In genomic region chr2:218824004-218824403, GRCh38 we compare ENCODE assay signal across 33 cellular contexts. TPM values are rescaled to one million over a fixed set of nuclear protein-coding genes. Genes with fewer than 3 reads are reported as not detected.
"Had no signal": no experiment of that assay in that cellular context is flagged by ENCODE, and none has a peak within 500 bp of the region (broad histone marks: within the 10 kb centered on the region; RNA-seq: fewer than 3 reads in every experiment).

No MANE protein-coding gene starts in this region.

- H3K4me1 Mint-ChIP-seq: activated CD4-positive, alpha-beta T cell treated with anti-CD3 and anti-CD28 coated beads, Interleukin-2, amount 10 ng/mL, durations not matched to agents 24 days and 14 days; activated naive CD4-positive, alpha-beta T cell treated with anti-CD3 and anti-CD28 coated beads, Interleukin-2, amount 50 U/mL, for 24 hours; activated naive CD8-positive, alpha-beta T cell treated with anti-CD3 and anti-CD28 coated beads, Interleukin-2, amount 10 ng/mL, durations not matched to agents 7 days and 5 days had no signal

- ATAC-seq: activated CD8-positive, alpha-beta T cell treated with anti-CD3 and anti-CD28 coated beads for 36 hours; PC-3 had no signal

- H3K9me3 Mint-ChIP-seq: activated CD4-positive, alpha-beta T cell treated with anti-CD3 and anti-CD28 coated beads, Interleukin-2, amount 10 ng/mL, durations not matched to agents 24 days and 14 days; activated CD8-positive, alpha-beta T cell treated with anti-CD3 and anti-CD28 coated beads for 36 hours; activated naive CD4-positive, alpha-beta T cell treated with anti-CD3 and anti-CD28 coated beads, Interleukin-2, amount 50 U/mL, for 24 hours; activated naive CD8-positive, alpha-beta T cell treated with anti-CD3 and anti-CD28 coated beads, Interleukin-2, amount 10 ng/mL, durations not matched to agents 7 days and 5 days; activated T-helper 2 cell treated with anti-CD3 and anti-CD28 coated beads, Interferon-gamma antibody, Interleukin-2, Interleukin-4, amounts not matched to agents 10 μg/mL and 5 μg/mL and 100 μg/mL, durations not matched to agents 14 hours and 24 hours and 36 hours; T-helper 1 cell treated with Interleukin-12 subunit alpha and Interleukin-12 subunit beta and Interleukin-4 antibody, amounts not matched to agents 30 μg/mL and 1 μg/mL, for 36 hours; T-helper 2 cell treated with Interferon-gamma antibody and Interleukin-4, amounts not matched to agents 5 μg/mL and 100 μg/mL, for 36 hours had no signal

- H3K9ac ChIP-seq: KMS-11, SK-N-SH had no signal

- H3K27me3 ChIP-seq: ascending aorta, Peyer's patch, SJSA1 had no signal

- H3K9me2 ChIP-seq: SK-N-SH had no signal

- DNase-seq: activated CD4-positive, alpha-beta T cell treated with anti-CD3 and anti-CD28 coated beads, Interleukin-2, amount 10 ng/mL, durations not matched to agents 24 days and 14 days; activated CD4-positive, alpha-beta T cell treated with anti-CD3 and anti-CD28 coated beads, Interleukin-2, amount 50 U/mL, for 4 hours; activated CD8-positive, alpha-beta T cell treated with anti-CD3 and anti-CD28 coated beads for 36 hours; activated gamma-delta T cell; activated naive CD4-positive, alpha-beta T cell treated with Interleukin-2 at 50 U/mL for 16 hours; activated naive CD8-positive, alpha-beta T cell treated with anti-CD3 and anti-CD28 coated beads, Interleukin-2, amount 10 ng/mL, durations not matched to agents 7 days and 5 days; activated T-cell treated with anti-CD3 and anti-CD28 coated beads, Interleukin-2, amount 50 U/mL, for 1 hour; amygdala; MM.1S; MV-4-11; NCI-H1092; NCI-H146; NCI-H187; NCI-H2029 treated with DMSO at 0.1 percent for 48 hours; NCI-H2107; NCI-H2171; NCI-H446; NCI-H510A treated with DMSO at 0.1 percent for 48 hours; NCI-H526 treated with DMSO at 0.1 percent for 48 hours; NK-92 treated with Interleukin-12 subunit alpha and Interleukin-12 subunit beta, amount 100 ng/mL, for 24 hours; PC-3; RPMI8226; SHP77 treated with DMSO at 0.1 percent for 48 hours; SK-N-SH had no signal

- H3K4me3 Mint-ChIP-seq: activated CD4-positive, alpha-beta T cell treated with anti-CD3 and anti-CD28 coated beads, Interleukin-2, amount 10 ng/mL, durations not matched to agents 24 days and 14 days; activated CD8-positive, alpha-beta T cell treated with anti-CD3 and anti-CD28 coated beads for 36 hours; activated naive CD4-positive, alpha-beta T cell treated with anti-CD3 and anti-CD28 coated beads, Interleukin-2, amount 50 U/mL, for 24 hours; activated naive CD8-positive, alpha-beta T cell treated with anti-CD3 and anti-CD28 coated beads, Interleukin-2, amount 10 ng/mL, durations not matched to agents 7 days and 5 days; T-helper 1 cell treated with Interleukin-12 subunit alpha and Interleukin-12 subunit beta and Interleukin-4 antibody, amounts not matched to agents 30 μg/mL and 1 μg/mL, for 36 hours; T-helper 2 cell treated with Interferon-gamma antibody and Interleukin-4, amounts not matched to agents 5 μg/mL and 100 μg/mL, for 36 hours had no signal

- H3K4me1 ChIP-seq: ascending aorta, Peyer's patch, SJSA1 had no signal

- H3K27ac Mint-ChIP-seq: activated CD4-positive, alpha-beta T cell treated with anti-CD3 and anti-CD28 coated beads, Interleukin-2, amount 10 ng/mL, durations not matched to agents 24 days and 14 days; activated CD8-positive, alpha-beta T cell treated with anti-CD3 and anti-CD28 coated beads for 36 hours; activated naive CD4-positive, alpha-beta T cell treated with anti-CD3 and anti-CD28 coated beads, Interleukin-2, amount 50 U/mL, for 24 hours; activated naive CD8-positive, alpha-beta T cell treated with anti-CD3 and anti-CD28 coated beads, Interleukin-2, amount 10 ng/mL, durations not matched to agents 7 days and 5 days; activated T-helper 2 cell treated with anti-CD3 and anti-CD28 coated beads, Interferon-gamma antibody, Interleukin-2, Interleukin-4, amounts not matched to agents 10 μg/mL and 5 μg/mL and 100 μg/mL, durations not matched to agents 14 hours and 24 hours and 36 hours; T-helper 1 cell treated with Interleukin-12 subunit alpha and Interleukin-12 subunit beta and Interleukin-4 antibody, amounts not matched to agents 30 μg/mL and 1 μg/mL, for 36 hours; T-helper 2 cell treated with Interferon-gamma antibody and Interleukin-4, amounts not matched to agents 5 μg/mL and 100 μg/mL, for 36 hours had no signal

- H3K4me2 ChIP-seq: KMS-11, SK-N-SH had no signal

- H3K36me3 ChIP-seq: Peyer's patch, SJSA1 had no signal

- H3K4me3 ChIP-seq: ascending aorta, Peyer's patch, SJSA1 had no signal

- H3K9me3 ChIP-seq: ascending aorta, Peyer's patch, SJSA1, SK-N-SH had no signal

- H3K27ac ChIP-seq: ascending aorta, KMS-11, Peyer's patch, SJSA1 had no signal

- H3K36me3 Mint-ChIP-seq: activated naive CD4-positive, alpha-beta T cell treated with anti-CD3 and anti-CD28 coated beads, Interleukin-2, amount 50 U/mL, for 24 hours; activated naive CD8-positive, alpha-beta T cell treated with anti-CD3 and anti-CD28 coated beads, Interleukin-2, amount 10 ng/mL, durations not matched to agents 7 days and 5 days had no signal

RNA-seq across cellular contexts. Expression of gene PRKAG3, which starts 7.6 kb away (rescaled TPM):
- total RNA-seq: activated CD4-positive, alpha-beta T cell treated with anti-CD3 and anti-CD28 coated beads, Interleukin-2, amount 10 ng/mL, durations not matched to agents 24 days and 14 days; activated CD8-positive, alpha-beta memory T cell treated with anti-CD3 and anti-CD28 coated beads for 36 hours; activated CD8-positive, alpha-beta T cell treated with anti-CD3 and anti-CD28 coated beads for 36 hours; activated naive CD8-positive, alpha-beta T cell treated with anti-CD3 and anti-CD28 coated beads, Interleukin-2, amount 10 ng/mL, durations not matched to agents 7 days and 5 days; activated T-helper 2 cell treated with anti-CD3 and anti-CD28 coated beads, Interferon-gamma antibody, Interleukin-2, Interleukin-4, amounts not matched to agents 10 μg/mL and 5 μg/mL and 100 μg/mL, durations not matched to agents 14 hours and 24 hours and 36 hours; ascending aorta; PC-3; Peyer's patch; SJSA1 had no signal
- polyA plus RNA-seq: SK-N-SH had no signal

RNA-seq across cellular contexts. Expression of gene WNT6, which starts 35.6 kb away (rescaled TPM):
- total RNA-seq: activated CD4-positive, alpha-beta T cell treated with anti-CD3 and anti-CD28 coated beads, Interleukin-2, amount 10 ng/mL, durations not matched to agents 24 days and 14 days; activated naive CD8-positive, alpha-beta T cell treated with anti-CD3 and anti-CD28 coated beads, Interleukin-2, amount 10 ng/mL, durations not matched to agents 7 days and 5 days; activated T-helper 2 cell treated with anti-CD3 and anti-CD28 coated beads, Interferon-gamma antibody, Interleukin-2, Interleukin-4, amounts not matched to agents 10 μg/mL and 5 μg/mL and 100 μg/mL, durations not matched to agents 14 hours and 24 hours and 36 hours; PC-3; Peyer's patch; SJSA1 had no signal

RNA-seq across cellular contexts. Expression of gene CYP27A1, which starts 42.1 kb away (rescaled TPM):
- total RNA-seq: activated CD8-positive, alpha-beta memory T cell treated with anti-CD3 and anti-CD28 coated beads for 36 hours; activated T-helper 2 cell treated with anti-CD3 and anti-CD28 coated beads, Interferon-gamma antibody, Interleukin-2, Interleukin-4, amounts not matched to agents 10 μg/mL and 5 μg/mL and 100 μg/mL, durations not matched to agents 14 hours and 24 hours and 36 hours had no signal

RNA-seq across cellular contexts. Expression of gene WNT10A, which starts 56.6 kb away (rescaled TPM):
- total RNA-seq: ascending aorta, SJSA1 had no signal
